8 cellular contexts compared by ENCODE assay signal in the genomic region with DNA sequence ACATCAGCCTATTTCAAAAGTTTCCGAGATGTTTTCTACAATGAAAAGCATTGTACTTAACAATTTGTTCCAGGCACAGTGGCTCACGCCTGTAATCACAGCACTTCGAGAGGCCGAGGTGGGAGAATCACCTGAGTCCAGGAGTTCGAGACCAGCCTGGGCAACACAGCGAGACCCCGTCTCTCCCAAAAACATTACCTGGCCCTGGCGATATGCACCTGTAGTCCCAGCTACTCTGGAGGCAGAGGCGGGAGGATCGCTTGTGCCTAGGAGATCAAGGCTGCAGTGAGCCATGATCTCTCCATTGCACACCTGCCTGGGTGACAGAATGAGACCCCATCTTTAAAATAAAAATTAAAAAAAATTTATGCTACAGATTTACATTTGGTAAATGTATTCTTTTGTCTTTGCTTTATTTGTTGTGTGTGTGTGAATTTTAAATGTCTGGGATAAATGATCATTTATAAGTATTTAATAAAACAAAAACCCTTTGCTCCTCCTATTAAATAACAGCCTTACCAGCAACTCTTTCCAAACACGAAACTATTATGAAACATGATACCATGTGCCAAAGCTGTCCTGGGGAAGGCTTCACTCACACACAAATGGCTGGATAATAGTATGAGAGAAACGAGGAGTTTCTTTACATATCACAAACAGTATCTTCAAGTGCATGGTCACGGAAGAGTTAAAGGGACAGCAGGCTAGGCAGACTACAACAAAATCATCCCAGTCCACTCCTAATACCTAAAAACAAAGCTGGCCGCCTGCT. TPM values are rescaled to one million over a fixed set of nuclear protein-coding genes. Genes with fewer than 3 reads are reported as not detected.
A peak's percentile ranks its signal among the peaks of the same experiment; 100 is the strongest.
DNase-seq lines count a peak whose midpoint lies in the region; ATAC-seq and TF ChIP-seq lines count a peak whose summit lies in the region.

No MANE protein-coding gene starts in this region.

- H3K4me3 ChIP-seq in GM23248, result peak overlapping the region; percentile 87
- H3K4me3 ChIP-seq in fibroblast of villous mesenchyme (ENCODE audit: low read depth, low read length), result peak overlapping the region; percentile 84
- H3K4me3 ChIP-seq in prostate gland, result peak overlapping the region; percentile 96 to 99

- peak; percentile 10 for ATAC-seq in SK-N-SH treated with all-trans-retinoic acid at 6 μM for 48 hours

- H3K36me3 ChIP-seq in GM23248 (ENCODE audit: low read depth) (no peaks in the 10 kb centered on the region), prostate gland (no peaks in the 10 kb centered on the region)

- DNase-seq in GM23248, result no peak
- DNase-seq in fibroblast of villous mesenchyme (ENCODE audit: low read depth), result no peak
- no peak for DNase-seq in prostate gland (ENCODE audit: low spot score)
- DNase-seq in NCI-H128 (lab: John Stamatoyannopoulos, UW; ENCODE audit: unreplicated experiment), result no peak
- no peak for DNase-seq in NCI-H1417 (lab: John Stamatoyannopoulos, UW)
- DNase-seq in GM10266 (ENCODE audit: extremely low spot score), result no peak
- no peak for DNase-seq in CD1c-positive myeloid dendritic cell (ENCODE audit: extremely low spot score)

- peak overlapping the region; percentile 77 for H2AFZ ChIP-seq in GM23248

- H3K9me3 ChIP-seq in GM23248 (ENCODE audit: low read depth) (no peaks in the 10 kb centered on the region), prostate gland (no peaks in the 10 kb centered on the region)

- H3K9ac ChIP-seq in GM23248, result peak overlapping the region; percentile 91

- H3K27ac ChIP-seq in GM23248, result peak overlapping the region; percentile 90
- H3K27ac ChIP-seq in prostate gland, result peak overlapping the region; percentile 96 to 98

- in situ Hi-C loops in GM23248 (cut with MboI), result no loop called here

- H3K4me2 ChIP-seq in GM23248 (ENCODE audit: unreplicated experiment), result peak overlapping the region; percentile 80

- TF ChIP-seq CTCF in fibroblast of villous mesenchyme (IDR thresholded peaks at IDR 0.05; ENCODE audit: insufficient read depth, low read depth, low read length) (no peak), prostate gland (IDR thresholded peaks at IDR 0.05) (no peak), GM10266 (IDR thresholded peaks at IDR 0.05; ENCODE audit: control insufficient read depth, insufficient read depth, low read depth, missing control alignments) (no peak)

- no peaks in the 10 kb centered on the region for H3K9me2 ChIP-seq in GM23248 (ENCODE audit: insufficient read depth)

- H4K20me1 ChIP-seq in GM23248 (ENCODE audit: insufficient read depth), result no peaks in the 10 kb centered on the region

- 52 to 53% methylated on average over 14 of the region's 14 CpGs for WGBS in GM23248 (ENCODE audit: low coverage in 1 of 2, low lambda C conversion rate in 2 of 2, missing lambda C conversion rate in 2 of 2), 2 experiments
- 60% methylated on average over 14 of the region's 14 CpGs for WGBS in prostate gland

- H3F3A ChIP-seq in GM23248 (ENCODE audit: insufficient read depth), result peaks cover 18% of the 10 kb centered on the region

- no peaks in the 10 kb centered on the region for H3K27me3 ChIP-seq in GM23248 (replicated peaks; ENCODE audit: insufficient read depth)
- no peaks in the 10 kb centered on the region for H3K27me3 ChIP-seq in prostate gland (replicated peaks; ENCODE audit: insufficient read depth)

- H3K4me1 ChIP-seq in GM23248 (ENCODE audit: insufficient read depth), result peaks cover 5% of the 10 kb centered on the region
- peaks cover 3% of the 10 kb centered on the region for H3K4me1 ChIP-seq in prostate gland (replicated peaks)

- intact Hi-C loops in prostate gland (cut with DNase I), result loop anchor here (5.0 kb wide), 1 partner anchor 68 kb away; no protein-coding TSS in a partner anchor

- H3K79me2 ChIP-seq in GM23248 (ENCODE audit: insufficient read depth), result peaks cover 51% of the 10 kb centered on the region

- TF ChIP-seq POLR2A in prostate gland (IDR thresholded peaks at IDR 0.05), result no peak

TF ChIP-seq in SK-N-SH treated with all-trans-retinoic acid at 6 μM for 48 hours, 23 proteins besides CTCF, POLR2A, EP300 and RAD21:
- no peak for TF ChIP-seq BACH2 (CRISPR knock-in tag; IDR thresholded peaks at IDR 0.05; ENCODE audit: borderline replicate concordance)
- TF ChIP-seq, protein P1, sequence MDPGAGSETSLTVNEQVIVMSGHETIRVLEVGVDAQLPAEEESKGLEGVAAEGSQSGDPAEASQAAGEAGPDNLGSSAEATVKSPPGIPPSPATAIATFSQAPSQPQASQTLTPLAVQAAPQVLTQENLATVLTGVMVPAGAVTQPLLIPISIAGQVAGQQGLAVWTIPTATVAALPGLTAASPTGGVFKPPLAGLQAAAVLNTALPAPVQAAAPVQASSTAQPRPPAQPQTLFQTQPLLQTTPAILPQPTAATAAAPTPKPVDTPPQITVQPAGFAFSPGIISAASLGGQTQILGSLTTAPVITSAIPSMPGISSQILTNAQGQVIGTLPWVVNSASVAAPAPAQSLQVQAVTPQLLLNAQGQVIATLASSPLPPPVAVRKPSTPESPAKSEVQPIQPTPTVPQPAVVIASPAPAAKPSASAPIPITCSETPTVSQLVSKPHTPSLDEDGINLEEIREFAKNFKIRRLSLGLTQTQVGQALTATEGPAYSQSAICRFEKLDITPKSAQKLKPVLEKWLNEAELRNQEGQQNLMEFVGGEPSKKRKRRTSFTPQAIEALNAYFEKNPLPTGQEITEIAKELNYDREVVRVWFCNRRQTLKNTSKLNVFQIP (CRISPR knock-in tag; IDR thresholded peaks at IDR 0.05; ENCODE audit: borderline replicate concordance, low read depth), result no peak
- TF ChIP-seq GLIS3 (CRISPR knock-in tag; IDR thresholded peaks at IDR 0.05), result no peak
- TF ChIP-seq CSDC2 (CRISPR knock-in tag; IDR thresholded peaks at IDR 0.05), result no peak
- TF ChIP-seq ZC3H10 (CRISPR knock-in tag; IDR thresholded peaks at IDR 0.05), result no peak
- TF ChIP-seq ZNF70 (CRISPR knock-in tag; IDR thresholded peaks at IDR 0.05), result no peak
- TF ChIP-seq ZNF8 (CRISPR knock-in tag; IDR thresholded peaks at IDR 0.05), result no peak
- TF ChIP-seq, protein P2, sequence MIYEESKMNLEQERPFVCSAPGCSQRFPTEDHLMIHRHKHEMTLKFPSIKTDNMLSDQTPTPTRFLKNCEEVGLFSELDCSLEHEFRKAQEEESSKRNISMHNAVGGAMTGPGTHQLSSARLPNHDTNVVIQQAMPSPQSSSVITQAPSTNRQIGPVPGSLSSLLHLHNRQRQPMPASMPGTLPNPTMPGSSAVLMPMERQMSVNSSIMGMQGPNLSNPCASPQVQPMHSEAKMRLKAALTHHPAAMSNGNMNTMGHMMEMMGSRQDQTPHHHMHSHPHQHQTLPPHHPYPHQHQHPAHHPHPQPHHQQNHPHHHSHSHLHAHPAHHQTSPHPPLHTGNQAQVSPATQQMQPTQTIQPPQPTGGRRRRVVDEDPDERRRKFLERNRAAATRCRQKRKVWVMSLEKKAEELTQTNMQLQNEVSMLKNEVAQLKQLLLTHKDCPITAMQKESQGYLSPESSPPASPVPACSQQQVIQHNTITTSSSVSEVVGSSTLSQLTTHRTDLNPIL (CRISPR knock-in tag; IDR thresholded peaks at IDR 0.05; ENCODE audit: low read depth), result no peak
- TF ChIP-seq, protein P3, sequence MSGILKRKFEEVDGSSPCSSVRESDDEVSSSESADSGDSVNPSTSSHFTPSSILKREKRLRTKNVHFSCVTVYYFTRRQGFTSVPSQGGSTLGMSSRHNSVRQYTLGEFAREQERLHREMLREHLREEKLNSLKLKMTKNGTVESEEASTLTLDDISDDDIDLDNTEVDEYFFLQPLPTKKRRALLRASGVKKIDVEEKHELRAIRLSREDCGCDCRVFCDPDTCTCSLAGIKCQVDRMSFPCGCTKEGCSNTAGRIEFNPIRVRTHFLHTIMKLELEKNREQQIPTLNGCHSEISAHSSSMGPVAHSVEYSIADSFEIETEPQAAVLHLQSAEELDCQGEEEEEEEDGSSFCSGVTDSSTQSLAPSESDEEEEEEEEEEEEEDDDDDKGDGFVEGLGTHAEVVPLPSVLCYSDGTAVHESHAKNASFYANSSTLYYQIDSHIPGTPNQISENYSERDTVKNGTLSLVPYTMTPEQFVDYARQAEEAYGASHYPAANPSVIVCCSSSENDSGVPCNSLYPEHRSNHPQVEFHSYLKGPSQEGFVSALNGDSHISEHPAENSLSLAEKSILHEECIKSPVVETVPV (CRISPR knock-in tag; IDR thresholded peaks at IDR 0.05), result no peak
- TF ChIP-seq SNAI2 (CRISPR knock-in tag; IDR thresholded peaks at IDR 0.05), result no peak
- no peak for TF ChIP-seq TCF4 (CRISPR knock-in tag; IDR thresholded peaks at IDR 0.05; ENCODE audit: borderline replicate concordance)
TF ChIP-seq in SK-N-SH treated with all-trans-retinoic acid at 6 μM for 48 hours: peak in this region for 0.

RNA-seq across cellular contexts. Expression of a gene that starts 1.1 kb away (rescaled TPM):
- total RNA-seq in GM23248 (2014; rRNA removed; shearing (Covaris generic)), result 35.7 and 75.6 TPM in 2 replicates
- polyA plus RNA-seq in GM23248 (2016; fragmentation: Nextera tagmentation; extraction: Ambion mirVana), result 19.4 and 25.9 TPM in 2 replicates
- 15.1 and 21.6 TPM in 2 replicates for total RNA-seq in fibroblast of villous mesenchyme
- 10 to 100 TPM; 45.1 to 53.5 TPM for total RNA-seq in prostate gland

RNA-seq across cellular contexts. Expression of a gene that starts 16.2 kb away (rescaled TPM):
- 136 and 144 TPM in 2 replicates for total RNA-seq in GM23248 (2014; rRNA removed; shearing (Covaris generic))
- 321 and 336 TPM in 2 replicates for polyA plus RNA-seq in GM23248 (2016; fragmentation: Nextera tagmentation; extraction: Ambion mirVana)
- 243 and 263 TPM in 2 replicates for total RNA-seq in fibroblast of villous mesenchyme
- 100 to 1,000 TPM; 211 to 351 TPM for total RNA-seq in prostate gland

RNA-seq across cellular contexts. Expression of a gene that starts 16.5 kb away (rescaled TPM):
- 38.7 and 53.6 TPM in 2 replicates for total RNA-seq in GM23248 (2014; rRNA removed; shearing (Covaris generic))
- 41.0 and 42.6 TPM in 2 replicates for polyA plus RNA-seq in GM23248 (2016; fragmentation: Nextera tagmentation; extraction: Ambion mirVana)
- total RNA-seq in fibroblast of villous mesenchyme (45.1 and 67.8 TPM in 2 replicates), prostate gland (10 to 100 TPM; 25.4 to 74.5 TPM)
